ENCODE assay signal across 16 cellular contexts in the genomic region with DNA sequence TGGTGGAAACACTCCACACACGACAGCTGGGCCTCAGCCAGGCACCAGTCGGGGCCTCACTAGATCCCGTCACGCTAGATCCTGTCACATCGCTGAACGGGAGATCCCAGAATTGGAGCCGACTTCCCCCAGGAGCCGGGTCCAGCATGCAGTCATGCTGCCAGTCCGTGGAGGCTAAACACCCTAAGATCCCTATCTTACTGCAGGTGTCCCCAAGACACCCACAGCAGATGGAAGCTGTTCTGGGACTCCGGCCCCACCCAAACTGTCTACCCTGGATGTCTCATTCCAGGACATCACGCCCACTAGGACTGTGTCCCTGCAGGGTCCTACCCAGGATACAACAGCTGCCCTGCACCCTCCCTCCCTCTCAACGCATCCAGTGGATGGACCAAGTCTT.
"Had no signal": no experiment of that assay in that cellular context is flagged by ENCODE, and none has a peak within 500 bp of the region (broad histone marks: within the 10 kb centered on the region; RNA-seq: fewer than 3 reads in every experiment).

No MANE protein-coding gene starts in this region.

- ATAC-seq: gastrocnemius medialis, heart left ventricle, natural killer cell had no signal

- H3K27ac ChIP-seq: gastrocnemius medialis, heart left ventricle, parathyroid adenoma, tibial artery, VCaP had no signal

- H3K9me3 ChIP-seq: gastrocnemius medialis, heart left ventricle, tibial artery had no signal

- H3K27me3 ChIP-seq: gastrocnemius medialis, heart left ventricle had no signal

- H3K27ac Mint-ChIP-seq: activated naive CD8-positive, alpha-beta T cell treated with anti-CD3 and anti-CD28 coated beads, Interleukin-2, amount 10 ng/mL, durations not matched to agents 7 days and 5 days had no signal

- H3K4me3 Mint-ChIP-seq: activated naive CD8-positive, alpha-beta T cell treated with anti-CD3 and anti-CD28 coated beads, Interleukin-2, amount 10 ng/mL, durations not matched to agents 7 days and 5 days; natural killer cell had no signal

- DNase-seq: activated CD4-positive, CD25-positive, alpha-beta regulatory T cell treated with anti-CD3 and anti-CD28 coated beads, Interleukin-2, amount 50 U/mL, for 72 hours; activated naive CD4-positive, alpha-beta T cell; activated naive CD8-positive, alpha-beta T cell treated with anti-CD3 and anti-CD28 coated beads, Interleukin-2, amount 10 ng/mL, durations not matched to agents 7 days and 5 days; amygdala; caudate nucleus; erythroblast; gastrocnemius medialis; heart left ventricle; natural killer cell; stimulated activated CD4-positive, alpha-beta T cell treated with anti-CD3 and anti-CD28 coated beads, Interleukin-12 subunit alpha, Interleukin-12 subunit beta, amount 100 ng/mL, for 4 hours; stimulated activated CD4-positive, alpha-beta T cell treated with anti-CD3 and anti-CD28 coated beads, Interleukin-1b, Interleukin-23, amount 100 ng/mL, for 48 hours; stimulated activated naive CD4-positive, alpha-beta T cell treated with Interleukin-2 at 50 U/mL for 16 hours; T-helper 2 cell; tibial artery had no signal

- H3K36me3 ChIP-seq: gastrocnemius medialis, heart left ventricle, tibial artery had no signal

- H3K27me3 Mint-ChIP-seq: activated naive CD8-positive, alpha-beta T cell treated with anti-CD3 and anti-CD28 coated beads, Interleukin-2, amount 10 ng/mL, durations not matched to agents 7 days and 5 days had no signal

- H3K4me3 ChIP-seq: gastrocnemius medialis, heart left ventricle, tibial artery had no signal

- H3K4me1 ChIP-seq: parathyroid adenoma, tibial artery had no signal

- H3K9ac ChIP-seq: parathyroid adenoma had no signal

- H3K9me3 Mint-ChIP-seq: activated naive CD8-positive, alpha-beta T cell treated with anti-CD3 and anti-CD28 coated beads, Interleukin-2, amount 10 ng/mL, durations not matched to agents 7 days and 5 days; natural killer cell had no signal

- H3K36me3 Mint-ChIP-seq: activated naive CD8-positive, alpha-beta T cell treated with anti-CD3 and anti-CD28 coated beads, Interleukin-2, amount 10 ng/mL, durations not matched to agents 7 days and 5 days; natural killer cell had no signal
